Comparison of ENCODE assay signal across 21 cellular contexts in the genomic region with DNA sequence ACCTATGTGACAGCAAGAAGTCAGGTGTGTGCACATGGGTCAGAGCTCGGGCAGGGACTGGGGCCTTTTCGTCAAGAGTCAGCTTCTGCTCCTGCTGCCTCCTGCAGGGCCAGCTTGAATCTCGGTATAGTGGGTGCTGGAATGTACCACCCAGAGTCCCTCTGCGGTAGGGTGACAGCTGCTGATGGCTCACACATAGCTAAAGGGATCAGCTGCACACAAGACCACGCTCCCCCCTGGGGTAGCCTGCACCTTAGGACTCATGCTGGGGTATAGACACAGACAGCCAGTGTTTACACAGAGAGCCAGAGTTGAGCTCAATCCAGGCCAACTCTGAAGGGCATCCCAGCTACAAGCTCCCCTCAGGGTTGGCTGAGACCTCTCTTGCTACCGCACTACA. TPM values are rescaled to one million over a fixed set of nuclear protein-coding genes. Genes with fewer than 3 reads are reported as not detected.
"Had no signal": no experiment of that assay in that cellular context is flagged by ENCODE, and none has a peak within 500 bp of the region (broad histone marks: within the 10 kb centered on the region; RNA-seq: fewer than 3 reads in every experiment).

No MANE protein-coding gene starts in this region.

- DNase-seq: esophagus squamous epithelium; foreskin fibroblast; glutamatergic neuron; islet precursor cell; left ventricle myocardium inferior; lower lobe of right lung; midbrain; naive thymus-derived CD4-positive, alpha-beta T cell; occipital lobe; retina; right lobe of liver; stimulated activated CD4-positive, alpha-beta T cell treated with anti-CD3 and anti-CD28 coated beads, Interleukin-15, amount 100 ng/mL, for 24 hours; stimulated activated CD4-positive, alpha-beta T cell treated with anti-CD3 and anti-CD28 coated beads, Interleukin-1b, Interleukin-23, amount 100 ng/mL, for 48 hours; stimulated activated CD4-positive, alpha-beta T cell treated with anti-CD3 and anti-CD28 coated beads, Interleukin-4, amount 100 ng/mL, for 24 hours; testis; transverse colon had no signal

- H3K9ac ChIP-seq: parathyroid adenoma had no signal

- H3K9me3 ChIP-seq: esophagus squamous epithelium, gastroesophageal sphincter, left ventricle myocardium inferior, lower lobe of right lung, psoas muscle, right lobe of liver, spleen, testis, transverse colon had no signal

- H2AFZ ChIP-seq: parathyroid adenoma had no signal

- H3K79me2 ChIP-seq: parathyroid adenoma had no signal

- H3K4me3 ChIP-seq: esophagus squamous epithelium, gastroesophageal sphincter, left ventricle myocardium inferior, lower lobe of right lung, psoas muscle, right lobe of liver, spleen, testis, transverse colon had no signal

- H3K4me1 ChIP-seq: left ventricle myocardium inferior, lower lobe of right lung, parathyroid adenoma, psoas muscle, right lobe of liver, spleen, testis had no signal

- H3K27ac ChIP-seq: esophagus squamous epithelium, gastroesophageal sphincter, left ventricle myocardium inferior, lower lobe of right lung, parathyroid adenoma, psoas muscle, right lobe of liver, spleen, testis, transverse colon had no signal

- H3K27me3 ChIP-seq: right lobe of liver, testis had no signal

- ATAC-seq: gastroesophageal sphincter; lower lobe of right lung; naive thymus-derived CD4-positive, alpha-beta T cell; stimulated activated memory B cell treated with anti-CD40 and anti-IgM and Interleukin-4, amounts not matched to agents 10 μg/mL and 1 μg/mL and 100 μg/mL, for 72 hours had no signal

- H3K36me3 ChIP-seq: esophagus squamous epithelium, gastroesophageal sphincter, left ventricle myocardium inferior, lower lobe of right lung, right lobe of liver, spleen, transverse colon had no signal

RNA-seq across cellular contexts. Expression of gene COL13A1, which starts 14.0 kb away (rescaled TPM):
- polyA plus RNA-seq: naive thymus-derived CD4-positive, alpha-beta T cell had no signal
